Comparison of ENCODE assay signal across 20 cellular contexts in genomic region chr17:82250868-82251500, GRCh38. TPM values are rescaled to one million over a fixed set of nuclear protein-coding genes. Genes with fewer than 3 reads are reported as not detected.
DNase-seq lines count a peak whose midpoint lies in the region; ATAC-seq and TF ChIP-seq lines count a peak whose summit lies in the region.
"Had no signal": no experiment of that assay in that cellular context is flagged by ENCODE, and none has a peak within 500 bp of the region (broad histone marks: within the 10 kb centered on the region; RNA-seq: fewer than 3 reads in every experiment).

No MANE protein-coding gene starts in this region.

- POLR2A ChIA-PET in Panc1 (lab: Charles Lee): interaction anchor here (0.6 kb wide), 1 partner anchor 320 kb away, joined by 5 read pairs; no protein-coding TSS in a partner anchor

- CTCF ChIA-PET in activated naive CD4-positive, alpha-beta T cell treated with anti-CD3 and anti-CD28 coated beads, Interleukin-2, amount 10 ng/mL, durations not matched to agents 7 days and 5 days (lab: Charles Lee): no interaction called here
- CTCF ChIA-PET in Panc1 (lab: Charles Lee): interaction anchor here (0.6 to 1.1 kb wide), 2 partner anchors 8 to 72 kb away, joined by 13 to 15 read pairs; no protein-coding TSS in a partner anchor

- H3K36me3 ChIP-seq in Panc1 (ENCODE audit: control insufficient read depth, insufficient read depth, low read length): peaks cover 23% of the 10 kb centered on the region

- DNase-seq in activated naive CD4-positive, alpha-beta T cell treated with anti-CD3 and anti-CD28 coated beads, Interleukin-2, amount 50 U/mL, for 72 hours (ENCODE audit: low spot score in 2 of 2): no peak
- no peak for DNase-seq in activated naive CD4-positive, alpha-beta T cell treated with anti-CD3 and anti-CD28 coated beads, Interleukin-2, amount 10 ng/mL, durations not matched to agents 7 days and 5 days
- no peak for DNase-seq in Panc1 (ENCODE audit: low read depth, low spot score)
- no peak for DNase-seq in glutamatergic neuron
- DNase-seq in osteocyte (ENCODE audit: extremely low spot score, unreplicated experiment): no peak
- no peak for DNase-seq in activated effector memory CD4-positive, alpha-beta T cell treated with anti-CD3 and anti-CD28 coated beads, Interleukin-2, amount 50 U/mL, for 16 hours
- DNase-seq in RKO (ENCODE audit: low spot score): no peak
- DNase-seq in activated T-helper 2 cell treated with anti-CD3 and anti-CD28 coated beads, Interferon-gamma antibody, Interleukin-2, Interleukin-4, amounts not matched to agents 10 μg/mL and 5 μg/mL and 100 μg/mL, durations not matched to agents 14 hours and 24 hours and 36 hours (ENCODE audit: low spot score): no peak
- DNase-seq: activated CD4-positive, alpha-beta T cell treated with anti-CD3 and anti-CD28 coated beads for 1 hour; activated CD8-positive, alpha-beta memory T cell treated with anti-CD3 and anti-CD28 coated beads, Interleukin-2, amount 50 U/mL, for 4 hours; activated naive CD8-positive, alpha-beta T cell treated with anti-CD3 and anti-CD28 coated beads, Interleukin-2, amount 10 ng/mL, durations not matched to agents 7 days and 5 days; KG1; MV-4-11; NCI-H187 treated with DMSO at 0.1 percent for 48 hours; NCI-H2227 treated with DMSO at 0.1 percent for 48 hours; NCI-H82; PC-9; retina; thyroid gland had no signal

- in situ Hi-C loops in Panc1 (cut with HindIII; ENCODE audit: low pct_unique_long_range_greater_than_20kb, low sequenced_read_pairs): no loop called here

- no peak overlapping the region; the same call in 1 of the 2 replicates for H3K27ac ChIP-seq in Panc1 (ENCODE audit: low read length)
- H3K27ac ChIP-seq: PC-9, thyroid gland had no signal

- no peaks in the 10 kb centered on the region for H3K9me3 ChIP-seq in Panc1 (ENCODE audit: control insufficient read depth, insufficient read depth, low read depth, low read length)
- H3K9me3 ChIP-seq: gastroesophageal sphincter, thyroid gland had no signal

- no peaks in the 10 kb centered on the region for H3K27me3 ChIP-seq in Panc1 (ENCODE audit: control insufficient read depth, insufficient read depth, low read length)
- H3K27me3 ChIP-seq: gastroesophageal sphincter, thyroid gland had no signal

- peaks cover 23% of the 10 kb centered on the region for H3K4me1 ChIP-seq in Panc1 (ENCODE audit: control insufficient read depth, insufficient read depth, low read length)

- no peak overlapping the region for H3K4me3 Mint-ChIP-seq in activated naive CD4-positive, alpha-beta T cell treated with anti-CD3 and anti-CD28 coated beads, Interleukin-2, amount 10 ng/mL, durations not matched to agents 7 days and 5 days
- H3K4me3 Mint-ChIP-seq in glutamatergic neuron (ENCODE audit: unreplicated experiment) (no peak overlapping the region), osteocyte (ENCODE audit: unreplicated experiment) (no peak overlapping the region)
- no peak overlapping the region for H3K4me3 Mint-ChIP-seq in activated T-helper 2 cell treated with anti-CD3 and anti-CD28 coated beads, Interferon-gamma antibody, Interleukin-2, Interleukin-4, amounts not matched to agents 10 μg/mL and 5 μg/mL and 100 μg/mL, durations not matched to agents 14 hours and 24 hours and 36 hours (ENCODE audit: low read depth)
- H3K4me3 Mint-ChIP-seq: activated naive CD8-positive, alpha-beta T cell treated with anti-CD3 and anti-CD28 coated beads, Interleukin-2, amount 10 ng/mL, durations not matched to agents 7 days and 5 days had no signal

- peaks cover 34 to 40% of the 10 kb centered on the region in 2 donors for H3K36me3 Mint-ChIP-seq in activated naive CD4-positive, alpha-beta T cell treated with anti-CD3 and anti-CD28 coated beads, Interleukin-2, amount 50 U/mL, for 72 hours
- H3K36me3 Mint-ChIP-seq in activated naive CD4-positive, alpha-beta T cell treated with anti-CD3 and anti-CD28 coated beads, Interleukin-2, amount 10 ng/mL, durations not matched to agents 7 days and 5 days: peaks cover 61% of the 10 kb centered on the region
- H3K36me3 Mint-ChIP-seq in glutamatergic neuron (ENCODE audit: unreplicated experiment): peaks cover 5% of the 10 kb centered on the region
- peaks cover 54% of the 10 kb centered on the region for H3K36me3 Mint-ChIP-seq in osteocyte (ENCODE audit: unreplicated experiment)
- H3K36me3 Mint-ChIP-seq in activated T-helper 2 cell treated with anti-CD3 and anti-CD28 coated beads, Interferon-gamma antibody, Interleukin-2, Interleukin-4, amounts not matched to agents 10 μg/mL and 5 μg/mL and 100 μg/mL, durations not matched to agents 14 hours and 24 hours and 36 hours (ENCODE audit: low read depth): peaks cover 70% of the 10 kb centered on the region

- no peaks in the 10 kb centered on the region for H3K27me3 Mint-ChIP-seq in activated naive CD4-positive, alpha-beta T cell treated with anti-CD3 and anti-CD28 coated beads, Interleukin-2, amount 10 ng/mL, durations not matched to agents 7 days and 5 days
- H3K27me3 Mint-ChIP-seq in glutamatergic neuron (ENCODE audit: unreplicated experiment) (peaks cover 6% of the 10 kb centered on the region), osteocyte (ENCODE audit: unreplicated experiment) (no peaks in the 10 kb centered on the region)
- H3K27me3 Mint-ChIP-seq in activated T-helper 2 cell treated with anti-CD3 and anti-CD28 coated beads, Interferon-gamma antibody, Interleukin-2, Interleukin-4, amounts not matched to agents 10 μg/mL and 5 μg/mL and 100 μg/mL, durations not matched to agents 14 hours and 24 hours and 36 hours (ENCODE audit: low read depth): no peaks in the 10 kb centered on the region
- H3K27me3 Mint-ChIP-seq: activated naive CD8-positive, alpha-beta T cell treated with anti-CD3 and anti-CD28 coated beads, Interleukin-2, amount 10 ng/mL, durations not matched to agents 7 days and 5 days had no signal

- peaks cover 6% of the 10 kb centered on the region for H3K4me1 Mint-ChIP-seq in activated naive CD4-positive, alpha-beta T cell treated with anti-CD3 and anti-CD28 coated beads, Interleukin-2, amount 10 ng/mL, durations not matched to agents 7 days and 5 days
- H3K4me1 Mint-ChIP-seq in glutamatergic neuron (ENCODE audit: low read depth, unreplicated experiment) (no peaks in the 10 kb centered on the region), osteocyte (ENCODE audit: unreplicated experiment) (peaks cover 22% of the 10 kb centered on the region)
- peaks cover 5% of the 10 kb centered on the region for H3K4me1 Mint-ChIP-seq in activated T-helper 2 cell treated with anti-CD3 and anti-CD28 coated beads, Interferon-gamma antibody, Interleukin-2, Interleukin-4, amounts not matched to agents 10 μg/mL and 5 μg/mL and 100 μg/mL, durations not matched to agents 14 hours and 24 hours and 36 hours (ENCODE audit: low read depth)

- intact Hi-C loops in Panc1 (cut with micrococcal nuclease; ENCODE audit: unreplicated experiment): no loop called here
- intact Hi-C loops in activated T-helper 2 cell treated with anti-CD3 and anti-CD28 coated beads, Interferon-gamma antibody, Interleukin-2, Interleukin-4, amounts not matched to agents 10 μg/mL and 5 μg/mL and 100 μg/mL, durations not matched to agents 14 hours and 24 hours and 36 hours (cut with micrococcal nuclease): no loop called here

- H3K9me3 Mint-ChIP-seq in activated naive CD4-positive, alpha-beta T cell treated with anti-CD3 and anti-CD28 coated beads, Interleukin-2, amount 50 U/mL, for 72 hours: peaks cover 0 to 4% of the 10 kb centered on the region in 2 donors
- H3K9me3 Mint-ChIP-seq in activated naive CD4-positive, alpha-beta T cell treated with anti-CD3 and anti-CD28 coated beads, Interleukin-2, amount 10 ng/mL, durations not matched to agents 7 days and 5 days: no peaks in the 10 kb centered on the region
- peaks cover 4% of the 10 kb centered on the region for H3K9me3 Mint-ChIP-seq in glutamatergic neuron (ENCODE audit: unreplicated experiment)
- no peaks in the 10 kb centered on the region for H3K9me3 Mint-ChIP-seq in osteocyte (ENCODE audit: unreplicated experiment)
- no peaks in the 10 kb centered on the region for H3K9me3 Mint-ChIP-seq in activated T-helper 2 cell treated with anti-CD3 and anti-CD28 coated beads, Interferon-gamma antibody, Interleukin-2, Interleukin-4, amounts not matched to agents 10 μg/mL and 5 μg/mL and 100 μg/mL, durations not matched to agents 14 hours and 24 hours and 36 hours

- peak overlapping the region; percentile 67 to 74 for H3K27ac Mint-ChIP-seq in activated naive CD4-positive, alpha-beta T cell treated with anti-CD3 and anti-CD28 coated beads, Interleukin-2, amount 50 U/mL, for 72 hours
- H3K27ac Mint-ChIP-seq in activated naive CD4-positive, alpha-beta T cell treated with anti-CD3 and anti-CD28 coated beads, Interleukin-2, amount 10 ng/mL, durations not matched to agents 7 days and 5 days: no peak overlapping the region
- H3K27ac Mint-ChIP-seq in glutamatergic neuron (ENCODE audit: unreplicated experiment): peak overlapping the region; percentile 18
- peak overlapping the region; percentile 38 for H3K27ac Mint-ChIP-seq in osteocyte (ENCODE audit: unreplicated experiment)
- H3K27ac Mint-ChIP-seq in activated T-helper 2 cell treated with anti-CD3 and anti-CD28 coated beads, Interferon-gamma antibody, Interleukin-2, Interleukin-4, amounts not matched to agents 10 μg/mL and 5 μg/mL and 100 μg/mL, durations not matched to agents 14 hours and 24 hours and 36 hours: no peak overlapping the region
- H3K27ac Mint-ChIP-seq: activated naive CD8-positive, alpha-beta T cell treated with anti-CD3 and anti-CD28 coated beads, Interleukin-2, amount 10 ng/mL, durations not matched to agents 7 days and 5 days had no signal

- ATAC-seq in activated naive CD4-positive, alpha-beta T cell treated with anti-CD3 and anti-CD28 coated beads, Interleukin-2, amount 50 U/mL, for 72 hours: no peak
- no peak for ATAC-seq in Panc1
- ATAC-seq: gastroesophageal sphincter had no signal

- TSS peak; percentile 22 for BruUV-seq in Panc1 (replicated peaks; lab: Mats Ljungman, UMichigan)

- TF ChIP-seq CTCF in Panc1 (IDR thresholded peaks at IDR 0.05): no peak
- no peak for TF ChIP-seq CTCF in glutamatergic neuron (IDR thresholded peaks at IDR 0.05; ENCODE audit: partially characterized antibody, unreplicated experiment)
- no peak for TF ChIP-seq CTCF in osteocyte (IDR thresholded peaks at IDR 0.05)

- H3K4me3 ChIP-seq in Panc1 (ENCODE audit: low read depth in 2 of 2, low read length in 2 of 2): no peak overlapping the region
- H3K4me3 ChIP-seq: gastroesophageal sphincter, PC-9, thyroid gland had no signal

RNA-seq across cellular contexts. Expression of gene SLC16A3, which starts 22.1 kb away (rescaled TPM):
- 100 to 1,000 TPM in 1 of 2 donors, 1 to 10 TPM in 1; 8.6 to 197 TPM for total RNA-seq in activated naive CD4-positive, alpha-beta T cell treated with anti-CD3 and anti-CD28 coated beads, Interleukin-2, amount 50 U/mL, for 72 hours
- total RNA-seq in Panc1 (2021; ENCODE audit: unreplicated experiment) (581 TPM), glutamatergic neuron (ENCODE audit: unreplicated experiment) (15.6 TPM), osteocyte (12.9 and 18.1 TPM in 2 replicates)
- 1,387 TPM for polyA plus RNA-seq in Panc1 (2012; ENCODE audit: insufficient read length)
- total RNA-seq in activated T-helper 2 cell treated with anti-CD3 and anti-CD28 coated beads, Interferon-gamma antibody, Interleukin-2, Interleukin-4, amounts not matched to agents 10 μg/mL and 5 μg/mL and 100 μg/mL, durations not matched to agents 14 hours and 24 hours and 36 hours: 187 and 200 TPM in 2 replicates

RNA-seq across cellular contexts. Expression of gene CSNK1D, which starts 22.5 kb away (rescaled TPM):
- total RNA-seq in activated naive CD4-positive, alpha-beta T cell treated with anti-CD3 and anti-CD28 coated beads, Interleukin-2, amount 50 U/mL, for 72 hours: 100 to 1,000 TPM; 130 to 171 TPM
- total RNA-seq in Panc1 (2021; ENCODE audit: unreplicated experiment): 234 TPM
- polyA plus RNA-seq in Panc1 (2012; ENCODE audit: insufficient read length): 316 TPM
- total RNA-seq in glutamatergic neuron (ENCODE audit: unreplicated experiment): 211 TPM
- total RNA-seq in osteocyte: 118 and 124 TPM in 2 replicates
- total RNA-seq in activated T-helper 2 cell treated with anti-CD3 and anti-CD28 coated beads, Interferon-gamma antibody, Interleukin-2, Interleukin-4, amounts not matched to agents 10 μg/mL and 5 μg/mL and 100 μg/mL, durations not matched to agents 14 hours and 24 hours and 36 hours: 139 and 151 TPM in 2 replicates

RNA-seq across cellular contexts. Expression of gene CCDC57, which starts 38.3 kb away (rescaled TPM):
- 10 to 100 TPM; 34.6 to 51.3 TPM for total RNA-seq in activated naive CD4-positive, alpha-beta T cell treated with anti-CD3 and anti-CD28 coated beads, Interleukin-2, amount 50 U/mL, for 72 hours
- total RNA-seq in Panc1 (2021; ENCODE audit: unreplicated experiment) (63.6 TPM), glutamatergic neuron (ENCODE audit: unreplicated experiment) (40.7 TPM), osteocyte (50.8 and 57.9 TPM in 2 replicates)
- polyA plus RNA-seq in Panc1 (2012; ENCODE audit: insufficient read length): 59.2 TPM
- total RNA-seq in activated T-helper 2 cell treated with anti-CD3 and anti-CD28 coated beads, Interferon-gamma antibody, Interleukin-2, Interleukin-4, amounts not matched to agents 10 μg/mL and 5 μg/mL and 100 μg/mL, durations not matched to agents 14 hours and 24 hours and 36 hours: 51.7 and 53.1 TPM in 2 replicates

Comparison
In these comparisons a context has a peak if more than half of its experiments do, and no peak if none do; other contexts are left out.
1. H3K27ac Mint-ChIP-seq: peak in activated naive CD4-positive, alpha-beta T cell treated with anti-CD3 and anti-CD28 coated beads, Interleukin-2, amount 50 U/mL, for 72 hours (2 of 2), glutamatergic neuron (single experiment) and osteocyte (single experiment); none in activated naive CD4-positive, alpha-beta T cell treated with anti-CD3 and anti-CD28 coated beads, Interleukin-2, amount 10 ng/mL, durations not matched to agents 7 days and 5 days (single experiment) and activated T-helper 2 cell treated with anti-CD3 and anti-CD28 coated beads, Interferon-gamma antibody, Interleukin-2, Interleukin-4, amounts not matched to agents 10 μg/mL and 5 μg/mL and 100 μg/mL, durations not matched to agents 14 hours and 24 hours and 36 hours (single experiment).